1 cellular context compared by ENCODE assay signal in genomic region chrX:25017667-25018247, GRCh38.
TF ChIP-seq lines count a peak whose summit lies in the region.

No MANE protein-coding gene starts in this region.

TF ChIP-seq in K562, 482 proteins besides CTCF, POLR2A, EP300 and RAD21:
- TF ChIP-seq ELK1 (CRISPR knock-in tag; IDR thresholded peaks at IDR 0.05) (no peak), RAD51 (IDR thresholded peaks at IDR 0.05; ENCODE audit: borderline replicate concordance, low read depth) (no peak), BRD9 (IDR thresholded peaks at IDR 0.05; ENCODE audit: low read depth, partially characterized antibody) (no peak), CBX2 (IDR thresholded peaks at IDR 0.05; ENCODE audit: insufficient read depth, low read length, poor library complexity, severe bottlenecking) (peak; percentile 88), ZNF197 (CRISPR knock-in tag; IDR thresholded peaks at IDR 0.05; ENCODE audit: low read depth) (no peak), E2F6 (IDR thresholded peaks at IDR 0.05; ENCODE audit: borderline replicate concordance in 1 of 2, extremely low read depth in 1 of 2, insufficient read depth in 1 of 2, insufficient read length in 1 of 2, low read depth in 1 of 2, low read length in 1 of 2, poor library complexity in 1 of 2, severe bottlenecking in 1 of 2) (peak in 1 of 2 experiments; percentile 72), SREBF1 (IDR thresholded peaks at IDR 0.05; ENCODE audit: borderline replicate concordance, low read depth, low read length) (no peak), IRF2 (CRISPR knock-in tag; IDR thresholded peaks at IDR 0.05) (no peak)
TF ChIP-seq in K562: peak in this region for 2.
